In genomic region chr5:170478306-170478705, GRCh38 we compare ENCODE assay signal across 35 cellular contexts. TPM values are rescaled to one million over a fixed set of nuclear protein-coding genes. Genes with fewer than 3 reads are reported as not detected.
"Had no signal": no experiment of that assay in that cellular context is flagged by ENCODE, and none has a peak within 500 bp of the region (broad histone marks: within the 10 kb centered on the region; RNA-seq: fewer than 3 reads in every experiment).

No MANE protein-coding gene starts in this region.

- H3K27me3 ChIP-seq: ascending aorta, body of pancreas, brain microvascular endothelial cell, breast epithelium had no signal

- H3K36me3 Mint-ChIP-seq: activated CD8-positive, alpha-beta memory T cell treated with anti-CD3 and anti-CD28 coated beads, Interleukin-2, amount 10 ng/mL, durations not matched to agents 7 days and 5 days; activated naive CD4-positive, alpha-beta T cell treated with anti-CD3 and anti-CD28 coated beads, Interleukin-2, amount 10 ng/mL, durations not matched to agents 7 days and 5 days; activated naive CD4-positive, alpha-beta T cell treated with anti-CD3 and anti-CD28 coated beads, Interleukin-2, amount 50 U/mL, for 24 hours; activated naive CD8-positive, alpha-beta T cell; activated naive CD8-positive, alpha-beta T cell treated with anti-CD3 and anti-CD28 coated beads, Interleukin-2, amount 10 ng/mL, durations not matched to agents 7 days and 5 days had no signal

- H3K36me3 ChIP-seq: ascending aorta, brain microvascular endothelial cell, breast epithelium had no signal

- H3K4me1 Mint-ChIP-seq: activated CD4-positive, alpha-beta memory T cell treated with anti-CD3 and anti-CD28 coated beads, Interleukin-2, amount 10 ng/mL, durations not matched to agents 7 days and 5 days; activated CD4-positive, alpha-beta T cell treated with anti-CD3 and anti-CD28 coated beads, Interleukin-2, amount 10 ng/mL, durations not matched to agents 7 days and 5 days; activated CD8-positive, alpha-beta memory T cell treated with anti-CD3 and anti-CD28 coated beads, Interleukin-2, amount 10 ng/mL, durations not matched to agents 7 days and 5 days; activated naive CD4-positive, alpha-beta T cell treated with anti-CD3 and anti-CD28 coated beads, Interleukin-2, amount 10 ng/mL, durations not matched to agents 7 days and 5 days; activated naive CD4-positive, alpha-beta T cell treated with anti-CD3 and anti-CD28 coated beads, Interleukin-2, amount 50 U/mL, for 24 hours; activated naive CD8-positive, alpha-beta T cell treated with anti-CD3 and anti-CD28 coated beads, Interleukin-2, amount 10 ng/mL, durations not matched to agents 7 days and 5 days; activated naive CD8-positive, alpha-beta T cell treated with anti-CD3 and anti-CD28 coated beads, Interleukin-2, amount 50 U/mL, for 24 hours had no signal

- H3K4me3 ChIP-seq: ascending aorta, body of pancreas, breast epithelium had no signal

- H3K9me3 ChIP-seq: ascending aorta, body of pancreas had no signal

- DNase-seq: activated B cell treated with CpG ODN at 0.5 μM for 24 hours; activated CD4-positive, alpha-beta T cell treated with anti-CD3 and anti-CD28 coated beads for 48 hours; activated CD4-positive, alpha-beta T cell treated with anti-CD3 and anti-CD28 coated beads, Interleukin-2, amount 10 ng/mL, durations not matched to agents 7 days and 5 days; activated CD4-positive, alpha-beta T cell treated with anti-CD3 and anti-CD28 coated beads, Interleukin-2, amount 50 U/mL, for 48 hours; activated CD4-positive, CD25-positive, alpha-beta regulatory T cell treated with anti-CD3 and anti-CD28 coated beads, Interleukin-2, amount 50 U/mL, for 72 hours; activated CD8-positive, alpha-beta memory T cell treated with anti-CD3 and anti-CD28 coated beads for 24 hours; activated CD8-positive, alpha-beta memory T cell treated with anti-CD3 and anti-CD28 coated beads, Interleukin-2, amount 10 ng/mL, durations not matched to agents 7 days and 5 days; activated CD8-positive, alpha-beta memory T cell treated with anti-CD3 and anti-CD28 coated beads, Interleukin-2, amount 50 U/mL, for 48 hours; activated CD8-positive, alpha-beta T cell treated with anti-CD3 and anti-CD28 coated beads, Interleukin-2, amount 10 ng/mL, durations not matched to agents 7 days and 5 days; activated effector memory CD4-positive, alpha-beta T cell treated with Interleukin-2 at 50 U/mL for 16 hours; activated gamma-delta T cell; activated naive CD4-positive, alpha-beta T cell treated with anti-CD3 and anti-CD28 coated beads, Interleukin-2, amount 10 ng/mL, durations not matched to agents 7 days and 5 days; activated naive CD4-positive, alpha-beta T cell treated with Interleukin-2 at 50 U/mL for 16 hours; activated naive CD8-positive, alpha-beta T cell treated with anti-CD3 and anti-CD28 coated beads, Interleukin-2, amount 10 ng/mL, durations not matched to agents 7 days and 5 days; activated naive CD8-positive, alpha-beta T cell treated with anti-CD3 and anti-CD28 coated beads, Interleukin-2, amount 50 U/mL, for 24 hours; activated T-cell treated with anti-CD3 and anti-CD28 coated beads, Interleukin-2, amount 50 U/mL, for 24 hours; activated T-cell treated with anti-CD3 and anti-CD28 coated beads, Interleukin-2, amount 50 U/mL, for 48 hours; amygdala; anterior cingulate cortex; body of pancreas; brain microvascular endothelial cell; central memory CD4-positive, alpha-beta T cell; SW 1271; T-helper 1 cell; T-helper 2 cell; T-helper 9 cell had no signal

- H3K4me3 Mint-ChIP-seq: activated B cell treated with CpG ODN at 0.5 μM for 24 hours; activated CD4-positive, alpha-beta memory T cell treated with anti-CD3 and anti-CD28 coated beads, Interleukin-2, amount 10 ng/mL, durations not matched to agents 7 days and 5 days; activated CD4-positive, alpha-beta T cell treated with anti-CD3 and anti-CD28 coated beads, Interleukin-2, amount 10 ng/mL, durations not matched to agents 7 days and 5 days; activated CD8-positive, alpha-beta memory T cell treated with anti-CD3 and anti-CD28 coated beads, Interleukin-2, amount 10 ng/mL, durations not matched to agents 7 days and 5 days; activated CD8-positive, alpha-beta T cell treated with anti-CD3 and anti-CD28 coated beads, Interleukin-2, amount 10 ng/mL, durations not matched to agents 7 days and 5 days; activated naive CD4-positive, alpha-beta T cell treated with anti-CD3 and anti-CD28 coated beads, Interleukin-2, amount 10 ng/mL, durations not matched to agents 7 days and 5 days; activated naive CD4-positive, alpha-beta T cell treated with anti-CD3 and anti-CD28 coated beads, Interleukin-2, amount 50 U/mL, for 24 hours; activated naive CD8-positive, alpha-beta T cell; activated naive CD8-positive, alpha-beta T cell treated with anti-CD3 and anti-CD28 coated beads, Interleukin-2, amount 10 ng/mL, durations not matched to agents 7 days and 5 days; activated naive CD8-positive, alpha-beta T cell treated with anti-CD3 and anti-CD28 coated beads, Interleukin-2, amount 50 U/mL, for 24 hours; activated T-cell treated with anti-CD3 and anti-CD28 coated beads, Interleukin-2, amount 50 U/mL, for 24 hours; T-helper 1 cell treated with Interleukin-12 subunit alpha and Interleukin-12 subunit beta and Interleukin-4 antibody, amounts not matched to agents 30 μg/mL and 1 μg/mL, for 36 hours; T-helper 2 cell treated with Interferon-gamma antibody and Interleukin-4, amounts not matched to agents 5 μg/mL and 100 μg/mL, for 36 hours had no signal

- H3K9me3 Mint-ChIP-seq: activated CD4-positive, alpha-beta memory T cell treated with anti-CD3 and anti-CD28 coated beads, Interleukin-2, amount 10 ng/mL, durations not matched to agents 7 days and 5 days; activated CD4-positive, alpha-beta T cell treated with anti-CD3 and anti-CD28 coated beads, Interleukin-2, amount 10 ng/mL, durations not matched to agents 7 days and 5 days; activated naive CD4-positive, alpha-beta T cell treated with anti-CD3 and anti-CD28 coated beads, Interleukin-2, amount 10 ng/mL, durations not matched to agents 7 days and 5 days; activated naive CD4-positive, alpha-beta T cell treated with anti-CD3 and anti-CD28 coated beads, Interleukin-2, amount 50 U/mL, for 24 hours; activated naive CD8-positive, alpha-beta T cell treated with anti-CD3 and anti-CD28 coated beads, Interleukin-2, amount 10 ng/mL, durations not matched to agents 7 days and 5 days; activated naive CD8-positive, alpha-beta T cell treated with anti-CD3 and anti-CD28 coated beads, Interleukin-2, amount 50 U/mL, for 24 hours; activated T-cell treated with anti-CD3 and anti-CD28 coated beads, Interleukin-2, amount 50 U/mL, for 24 hours; activated T-helper 2 cell treated with anti-CD3 and anti-CD28 coated beads, Interferon-gamma antibody, Interleukin-2, Interleukin-4, amounts not matched to agents 10 μg/mL and 5 μg/mL and 100 μg/mL, durations not matched to agents 14 hours and 24 hours and 36 hours; T-helper 1 cell treated with Interleukin-12 subunit alpha and Interleukin-12 subunit beta and Interleukin-4 antibody, amounts not matched to agents 30 μg/mL and 1 μg/mL, for 36 hours; T-helper 2 cell treated with Interferon-gamma antibody and Interleukin-4, amounts not matched to agents 5 μg/mL and 100 μg/mL, for 36 hours had no signal

- H3K4me1 ChIP-seq: ascending aorta, breast epithelium had no signal

- H3K27ac ChIP-seq: ascending aorta, body of pancreas, brain microvascular endothelial cell, breast epithelium, VCaP had no signal

- H3K27ac Mint-ChIP-seq: activated B cell treated with CpG ODN at 0.5 μM for 24 hours; activated CD4-positive, alpha-beta memory T cell treated with anti-CD3 and anti-CD28 coated beads, Interleukin-2, amount 10 ng/mL, durations not matched to agents 7 days and 5 days; activated CD4-positive, alpha-beta T cell treated with anti-CD3 and anti-CD28 coated beads, Interleukin-2, amount 10 ng/mL, durations not matched to agents 7 days and 5 days; activated CD8-positive, alpha-beta memory T cell treated with anti-CD3 and anti-CD28 coated beads, Interleukin-2, amount 10 ng/mL, durations not matched to agents 7 days and 5 days; activated CD8-positive, alpha-beta T cell treated with anti-CD3 and anti-CD28 coated beads, Interleukin-2, amount 10 ng/mL, durations not matched to agents 7 days and 5 days; activated naive CD4-positive, alpha-beta T cell treated with anti-CD3 and anti-CD28 coated beads, Interleukin-2, amount 10 ng/mL, durations not matched to agents 7 days and 5 days; activated naive CD4-positive, alpha-beta T cell treated with anti-CD3 and anti-CD28 coated beads, Interleukin-2, amount 50 U/mL, for 24 hours; activated naive CD8-positive, alpha-beta T cell; activated naive CD8-positive, alpha-beta T cell treated with anti-CD3 and anti-CD28 coated beads, Interleukin-2, amount 10 ng/mL, durations not matched to agents 7 days and 5 days; activated naive CD8-positive, alpha-beta T cell treated with anti-CD3 and anti-CD28 coated beads, Interleukin-2, amount 50 U/mL, for 24 hours; activated T-cell treated with anti-CD3 and anti-CD28 coated beads, Interleukin-2, amount 50 U/mL, for 24 hours; activated T-helper 2 cell treated with anti-CD3 and anti-CD28 coated beads, Interferon-gamma antibody, Interleukin-2, Interleukin-4, amounts not matched to agents 10 μg/mL and 5 μg/mL and 100 μg/mL, durations not matched to agents 14 hours and 24 hours and 36 hours; T-helper 1 cell treated with Interleukin-12 subunit alpha and Interleukin-12 subunit beta and Interleukin-4 antibody, amounts not matched to agents 30 μg/mL and 1 μg/mL, for 36 hours; T-helper 2 cell treated with Interferon-gamma antibody and Interleukin-4, amounts not matched to agents 5 μg/mL and 100 μg/mL, for 36 hours had no signal

RNA-seq across cellular contexts. Expression of gene KCNIP1, which starts 25.5 kb away (rescaled TPM):
- total RNA-seq: activated B cell treated with CpG ODN at 0.5 μM for 24 hours; activated CD4-positive, alpha-beta memory T cell treated with anti-CD3 and anti-CD28 coated beads, Interleukin-2, amount 10 ng/mL, durations not matched to agents 7 days and 5 days; activated CD4-positive, alpha-beta T cell treated with anti-CD3 and anti-CD28 coated beads, Interleukin-2, amount 10 ng/mL, durations not matched to agents 7 days and 5 days; activated CD8-positive, alpha-beta memory T cell treated with anti-CD3 and anti-CD28 coated beads, Interleukin-2, amount 10 ng/mL, durations not matched to agents 7 days and 5 days; activated CD8-positive, alpha-beta T cell treated with anti-CD3 and anti-CD28 coated beads, Interleukin-2, amount 10 ng/mL, durations not matched to agents 7 days and 5 days; activated naive CD8-positive, alpha-beta T cell treated with anti-CD3 and anti-CD28 coated beads, Interleukin-2, amount 10 ng/mL, durations not matched to agents 7 days and 5 days; activated T-helper 2 cell treated with anti-CD3 and anti-CD28 coated beads, Interferon-gamma antibody, Interleukin-2, Interleukin-4, amounts not matched to agents 10 μg/mL and 5 μg/mL and 100 μg/mL, durations not matched to agents 14 hours and 24 hours and 36 hours; ascending aorta had no signal
